Comparison of ENCODE assay signal across 9 cellular contexts in the genomic region with DNA sequence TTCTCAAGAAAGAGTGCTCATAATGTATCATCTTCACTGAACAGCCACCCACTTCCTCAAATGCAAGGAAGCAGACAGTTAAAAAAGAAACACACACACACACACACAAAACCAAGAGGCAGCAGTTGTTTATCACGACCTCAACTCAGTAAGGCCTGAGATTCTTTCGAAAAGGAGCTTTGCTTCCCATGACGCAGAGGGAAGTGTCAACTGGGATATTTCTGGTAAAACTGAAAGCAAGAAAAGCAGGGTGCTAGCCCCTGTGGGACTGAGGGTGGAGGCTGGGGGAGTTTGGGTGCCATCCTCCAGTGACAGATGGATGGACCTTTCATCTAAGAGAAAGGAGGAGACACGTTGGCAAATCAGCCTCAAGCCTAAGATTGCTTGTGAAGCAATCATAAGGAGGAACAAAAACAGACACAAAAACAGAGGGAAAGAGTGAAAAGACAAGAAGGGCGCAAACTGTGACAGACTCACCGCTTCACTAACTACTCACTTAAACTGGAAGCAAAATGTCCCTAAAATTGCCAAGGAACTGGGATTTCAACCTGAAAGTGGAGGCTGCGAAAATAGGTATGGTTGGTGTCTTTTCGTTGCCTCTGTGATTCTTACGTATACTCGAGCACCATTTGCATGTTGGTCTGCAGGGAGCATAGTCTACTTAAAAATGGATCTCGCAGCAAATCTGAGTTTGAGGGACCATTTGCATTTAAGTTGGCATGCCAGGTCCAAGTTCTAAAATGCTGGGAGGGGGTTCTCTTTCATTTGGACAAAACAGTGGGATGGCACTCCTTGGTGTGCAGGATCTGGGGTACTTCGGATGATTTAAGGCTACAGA. TPM values are rescaled to one million over a fixed set of nuclear protein-coding genes. Genes with fewer than 3 reads are reported as not detected.
DNase-seq lines count a peak whose midpoint lies in the region; ATAC-seq, FAIRE-seq and TF ChIP-seq lines count a peak whose summit lies in the region.
"Had no signal": no experiment of that assay in that cellular context is flagged by ENCODE, and none has a peak within 500 bp of the region (broad histone marks: within the 10 kb centered on the region; RNA-seq: fewer than 3 reads in every experiment).

A gene with protein sequence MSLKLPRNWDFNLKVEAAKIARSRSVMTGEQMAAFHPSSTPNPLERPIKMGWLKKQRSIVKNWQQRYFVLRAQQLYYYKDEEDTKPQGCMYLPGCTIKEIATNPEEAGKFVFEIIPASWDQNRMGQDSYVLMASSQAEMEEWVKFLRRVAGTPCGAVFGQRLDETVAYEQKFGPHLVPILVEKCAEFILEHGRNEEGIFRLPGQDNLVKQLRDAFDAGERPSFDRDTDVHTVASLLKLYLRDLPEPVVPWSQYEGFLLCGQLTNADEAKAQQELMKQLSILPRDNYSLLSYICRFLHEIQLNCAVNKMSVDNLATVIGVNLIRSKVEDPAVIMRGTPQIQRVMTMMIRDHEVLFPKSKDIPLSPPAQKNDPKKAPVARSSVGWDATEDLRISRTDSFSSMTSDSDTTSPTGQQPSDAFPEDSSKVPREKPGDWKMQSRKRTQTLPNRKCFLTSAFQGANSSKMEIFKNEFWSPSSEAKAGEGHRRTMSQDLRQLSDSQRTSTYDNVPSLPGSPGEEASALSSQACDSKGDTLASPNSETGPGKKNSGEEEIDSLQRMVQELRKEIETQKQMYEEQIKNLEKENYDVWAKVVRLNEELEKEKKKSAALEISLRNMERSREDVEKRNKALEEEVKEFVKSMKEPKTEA (plus strand): TSS at position 124 of the 838 bp plus-strand sequence. CDS start 389 bp downstream, at position 513.

- peaks cover 35% of the 10 kb centered on the region for H3K4me1 Mint-ChIP-seq in T-helper 17 cell

- H3K36me3 ChIP-seq in H1 (ENCODE audit: control insufficient read depth in 2 of 4, insufficient read depth in 4 of 4, low read length in 3 of 4): no peaks in the 10 kb centered on the region

- H3K27me3 Mint-ChIP-seq in T-helper 17 cell: no peaks in the 10 kb centered on the region

- no peak within 1 kb of the TSS for H3K14ac ChIP-seq in H1 (ENCODE audit: insufficient read length)

- no peak within 1 kb of the TSS for H3K4ac ChIP-seq in H1 (replicated peaks; ENCODE audit: insufficient read length, low read depth, low read length)

- no peaks in the 10 kb centered on the region for H3K79me1 ChIP-seq in H1 (ENCODE audit: low read depth, low read length)

- H3K56ac ChIP-seq in H1 (replicated peaks; ENCODE audit: insufficient read length, low read depth, low read length): no peak within 1 kb of the TSS

- TF ChIP-seq EP300 in H1 (IDR thresholded peaks at IDR 0.05; ENCODE audit: borderline replicate concordance in 1 of 2, low read depth in 2 of 2, low read length in 2 of 2): no peak

- no peak within 1 kb of the TSS for H3K18ac ChIP-seq in H1 (ENCODE audit: extremely low read depth, low read length)

- CTCF ChIA-PET in H1 (lab: Charles Lee; ENCODE audit: partially characterized antibody): interaction anchor here (0.9 to 3.0 kb wide), 7 partner anchors 11 to 276 kb away, joined by 3 to 14 read pairs (median 5); no protein-coding TSS in a partner anchor

- 0 out of 2 replicates have a peak within 1 kb of the TSS, but pooled peaks have one; percentile 33 for H2AFZ ChIP-seq in H1 (ENCODE audit: low read length)

- H3K36me3 Mint-ChIP-seq in T-helper 17 cell (ENCODE audit: low read depth): peaks cover 12% of the 10 kb centered on the region

- WGBS in H1 (ENCODE audit: extremely low coverage in 1 of 2, insufficient coverage in 1 of 2, insufficient read length in 1 of 2, insufficient replicate concordance in 2 of 2, low coverage in 1 of 2, low lambda C conversion rate in 2 of 2, missing lambda C conversion rate in 1 of 2), 2 experiments: 83% methylated on average over 12 of the region's 12 CpGs; no CpG with 5 or more reads in 1 of the 2 experiments
- WGBS in lower leg skin, 2 donors: 75 to 79% methylated on average over 12 of the region's 12 CpGs

- H2BK20ac ChIP-seq in H1 (ENCODE audit: low read length): no peak within 1 kb of the TSS

- H3K23me2 ChIP-seq in H1 (ENCODE audit: low read depth, low read length): no peaks in the 10 kb centered on the region

- TF ChIP-seq CTCF in H1 (IDR thresholded peaks at IDR 0.05; ENCODE audit: control extremely low read depth in 1 of 3, insufficient read depth in 1 of 3, low read depth in 1 of 3, low read length in 3 of 3) (no peak), lower leg skin (IDR thresholded peaks at IDR 0.05) (no peak)

- H3K4me1 ChIP-seq in H1 (replicated peaks in 1 of 4; ENCODE audit: control insufficient read depth in 3 of 4, insufficient read depth in 4 of 4, low read length in 3 of 4): no peaks in the 10 kb centered on the region

- H4K20me1 ChIP-seq in H1 (replicated peaks in 1 of 2; ENCODE audit: control insufficient read depth in 1 of 2, insufficient read depth in 2 of 2, low read length in 2 of 2): no peaks in the 10 kb centered on the region

- no peak within 1 kb of the TSS for H2BK5ac ChIP-seq in H1 (ENCODE audit: low read depth, low read length)

- intact Hi-C loops in lower leg skin (cut with DNase I; ENCODE audit: low total_unique reads): no loop called here

- no peak within 1 kb of the TSS for H4K91ac ChIP-seq in H1 (replicated peaks; ENCODE audit: insufficient read length, low read length)

- no peak for TF ChIP-seq RAD21 in H1 (IDR thresholded peaks at IDR 0.05 in 1 of 2, conservative IDR thresholded peaks at IDR 0.05 in 1 of 2; ENCODE audit: low read depth in 2 of 2, low read length in 2 of 2)

- H4K8ac ChIP-seq in H1 (ENCODE audit: extremely low read depth, insufficient read depth, low read length): no peak within 1 kb of the TSS

- no peaks in the 10 kb centered on the region; a peak in 1 of 7 replicates for H3K27me3 ChIP-seq in H1 (replicated peaks in 1 of 4; ENCODE audit: control insufficient read depth in 3 of 4, extremely low read depth in 1 of 4, insufficient read depth in 3 of 4, low read length in 3 of 4)

- no peak within 1 kb of the TSS; a peak in 1 of 7 replicates for H3K9ac ChIP-seq in H1 (replicated peaks in 1 of 4; ENCODE audit: extremely low read depth in 1 of 4, low read depth in 3 of 4, low read length in 3 of 4)

- no peak within 1 kb of the TSS for H3K4me3 Mint-ChIP-seq in T-helper 17 cell

- H3K23ac ChIP-seq in H1 (ENCODE audit: insufficient read length): no peak within 1 kb of the TSS

- TF ChIP-seq POLR2A in H1 (IDR thresholded peaks at IDR 0.05; ENCODE audit: control extremely low read depth in 1 of 2, low read depth in 2 of 2, low read length in 2 of 2) (no peak), lower leg skin (IDR thresholded peaks at IDR 0.05) (no peak)

- H3K4me3 ChIP-seq in H1 (ENCODE audit: extremely low read depth in 1 of 4, insufficient read depth in 2 of 4, low read depth in 3 of 4, low read length in 4 of 4) (no peak within 1 kb of the TSS), lower leg skin (ENCODE audit: low read depth, poor library complexity, severe bottlenecking) (no peak within 1 kb of the TSS)

- H2BK120ac ChIP-seq in H1 (replicated peaks; ENCODE audit: low read depth, low read length): no peak within 1 kb of the TSS

- ATAC-seq in GM18868 (IDR thresholded peaks at IDR 0.05; ENCODE audit: unreplicated experiment): peak; percentile 57
- ATAC-seq in HG03025 (IDR thresholded peaks at IDR 0.05; ENCODE audit: low FRiP score, unreplicated experiment): peak; percentile 50
- ATAC-seq in T-helper 17 cell: peak; percentile 66

- no peak within 1 kb of the TSS for H3K4me2 ChIP-seq in H1 (ENCODE audit: insufficient read depth in 1 of 2, low read depth in 2 of 2, low read length in 2 of 2)

- no peak for FAIRE-seq in H1 (lab: Jason Lieb, UNC)

- DNase-seq in T-helper 17 cell: no peak
- DNase-seq in H1 (ENCODE audit: low read depth in 1 of 2, low spot score in 2 of 2): no peak
- DNase-seq in stimulated activated CD4-positive, alpha-beta T cell treated with anti-CD3 and anti-CD28 coated beads, Interleukin-15, amount 100 ng/mL, for 24 hours: peak; percentile 80
- no peak for DNase-seq in occipital lobe (lab: John Stamatoyannopoulos, UW)
- no peak for DNase-seq in NCI-H2227 treated with DMSO at 0.1 percent for 48 hours (lab: John Stamatoyannopoulos, UW)
- no peak for DNase-seq in lower leg skin (ENCODE audit: low spot score in 2 of 2)

- H3K27ac ChIP-seq in H1 (ENCODE audit: low read depth, low read length): no peak within 1 kb of the TSS

- H3K9me3 ChIP-seq in T-helper 17 cell (ENCODE audit: control insufficient read depth, low read length, poor library complexity, severe bottlenecking) (no peaks in the 10 kb centered on the region), H1 (ENCODE audit: insufficient read depth in 2 of 2, low read depth in 1 of 2, low read length in 1 of 2) (no peaks in the 10 kb centered on the region)

- no peak within 1 kb of the TSS for H4K5ac ChIP-seq in H1 (ENCODE audit: insufficient read length, low read depth, low read length)

- no peak within 1 kb of the TSS for H2AK5ac ChIP-seq in H1 (ENCODE audit: low read depth, low read length)

- no peaks in the 10 kb centered on the region for H3K79me2 ChIP-seq in H1 (ENCODE audit: control insufficient read depth in 1 of 2, insufficient read depth in 2 of 2, low read length in 2 of 2)

- H2BK12ac ChIP-seq in H1 (ENCODE audit: low read depth, low read length): no peak within 1 kb of the TSS

- POLR2A ChIA-PET in H1 (lab: Charles Lee; ENCODE audit: partially characterized antibody): no interaction called here

- H2BK15ac ChIP-seq in H1 (ENCODE audit: low read length): no peak within 1 kb of the TSS

- no peak within 1 kb of the TSS for H3K27ac Mint-ChIP-seq in T-helper 17 cell

TF ChIP-seq in H1, 55 proteins besides CTCF, POLR2A, EP300 and RAD21:
- TF ChIP-seq CHD2 (IDR thresholded peaks at IDR 0.05; ENCODE audit: low read length) (no peak), CBX8 (IDR thresholded peaks at IDR 0.05; ENCODE audit: borderline replicate concordance, low read depth, low read length) (no peak), ASH2L (IDR thresholded peaks at IDR 0.05; ENCODE audit: low read length) (no peak), MAFK (IDR thresholded peaks at IDR 0.05; ENCODE audit: low read depth, low read length) (no peak), CEBPB (IDR thresholded peaks at IDR 0.05; ENCODE audit: low read depth, low read length) (no peak)

RNA-seq across cellular contexts. Expression of the gene that starts here (rescaled TPM):
- 10 to 100 TPM; 75.6 to 90.6 TPM for total RNA-seq in T-helper 17 cell
- 0.42 and 1.2 TPM in 2 replicates for total RNA-seq in H1 (2021; fragmentation: NEBNext Ultra II Directional; extraction: Animal tissue kit (Norgen Biotek cat#: 25700))
- polyA plus RNA-seq in H1 (2011; rRNA removed): 1.00 and 2.4 TPM in 2 replicates
- polyA plus RNA-seq in H1 (2011; cell fraction: cytosol; rRNA removed): 2.1 TPM
- polyA plus RNA-seq in H1 (2011; cell fraction: nucleus; rRNA removed): 2.7 TPM
- polyA plus RNA-seq in H1 (2012, experiment 1 of 2): 0.89 to 1.3 TPM (median 1.00 TPM) in 4 replicates
- polyA plus RNA-seq in H1 (2012, experiment 2 of 2): 0.51 TPM
- 0.87 TPM for polyA plus RNA-seq in H1 (2013, experiment 1 of 2)
- polyA plus RNA-seq in H1 (2013, experiment 2 of 2): 0.94 TPM
- polyA minus RNA-seq in H1 (2011; rRNA and poly(A)+ RNA removed): 1.3 and 5.8 TPM in 2 replicates
- not detected for polyA minus RNA-seq in H1 (2011; cell fraction: cytosol; rRNA and poly(A)+ RNA removed)
- polyA minus RNA-seq in H1 (2011; cell fraction: nucleus; rRNA and poly(A)+ RNA removed): 7.4 TPM
- total RNA-seq in occipital lobe: 2.0 TPM
- total RNA-seq in lower leg skin: 1 to 10 TPM; 3.3 to 9.6 (median 4.9) TPM
- total RNA-seq: epithelial cell of proximal tubule had no signal

Comparison
In these comparisons a context has a peak if more than half of its experiments do, and no peak if none do; other contexts are left out.
1. RNA of the gene that starts here (total RNA-seq): 75.6 to 90.6 TPM in T-helper 17 cell; 3.3 to 9.6 TPM in lower leg skin, 2.0 TPM in occipital lobe (single experiment) and 0.42 to 1.2 TPM in H1; every median in the first group is over 4 times any median in the second.
2. Peak in every context shown above with its lines, with median percentiles within 50 percentile points of each other: ATAC-seq.